ENCODE assay signal across 9 cellular contexts in genomic region chr17:35170968-35171771, GRCh38. TPM values are rescaled to one million over a fixed set of nuclear protein-coding genes. Genes with fewer than 3 reads are reported as not detected.
DNase-seq lines count a peak whose midpoint lies in the region; ATAC-seq, FAIRE-seq and TF ChIP-seq lines count a peak whose summit lies in the region.
"Had no signal": no experiment of that assay in that cellular context is flagged by ENCODE, and none has a peak within 500 bp of the region (broad histone marks: within the 10 kb centered on the region; RNA-seq: fewer than 3 reads in every experiment).

No MANE protein-coding gene starts in this region.

- DNase-seq in NB4 (ENCODE audit: low read depth), result peak; percentile 23
- peak; percentile 20 for DNase-seq in natural killer cell
- no peak for DNase-seq in head of caudate nucleus

- intact Hi-C loops in natural killer cell (cut with micrococcal nuclease), result loop anchor here (1.0 to 2.0 kb wide), 4 partner anchors 71 to 576 kb away; no protein-coding TSS in a partner anchor
- intact Hi-C loops in head of caudate nucleus (cut with DNase I), result no loop called here

- ATAC-seq in natural killer cell, result peak; percentile 69 to 87 (median 83)
- no peak for ATAC-seq in HG02981 (IDR thresholded peaks at IDR 0.05; ENCODE audit: unreplicated experiment)
- ATAC-seq in HG03095 (IDR thresholded peaks at IDR 0.05; ENCODE audit: unreplicated experiment), result no peak
- ATAC-seq in HG03457 (IDR thresholded peaks at IDR 0.05; ENCODE audit: unreplicated experiment), result no peak

- H3K4me1 Mint-ChIP-seq in brain (no peaks in the 10 kb centered on the region), natural killer cell (peaks cover 10 to 32% of the 10 kb centered on the region in 2 donors)

- peak; percentile 40 for FAIRE-seq in G401.6 (lab: Jason Lieb, UNC)

- H3K27me3 Mint-ChIP-seq in brain (peaks cover 20% of the 10 kb centered on the region), natural killer cell (ENCODE audit: low read depth in 2 of 2) (no peaks in the 10 kb centered on the region)

- no peak for TF ChIP-seq CTCF in NB4 (IDR thresholded peaks at IDR 0.05; ENCODE audit: low read depth, low read length)
- TF ChIP-seq CTCF in brain (conservative IDR thresholded peaks at IDR 0.05), result peak; percentile 19 to 25
- peak; percentile 66 for TF ChIP-seq CTCF in natural killer cell (IDR thresholded peaks at IDR 0.05)

- H3K4me3 ChIP-seq in NB4 (ENCODE audit: low read depth, low read length), result no peak overlapping the region
- H3K4me3 ChIP-seq: SK-N-MC had no signal

- TF ChIP-seq POLR2A in NB4 (IDR thresholded peaks at IDR 0.05; ENCODE audit: extremely low read depth, insufficient read length), result no peak

- H3K36me3 Mint-ChIP-seq in brain, result no peaks in the 10 kb centered on the region
- H3K36me3 Mint-ChIP-seq in natural killer cell, result no peaks in the 10 kb centered on the region

- H3K4me3 Mint-ChIP-seq in brain (no peak overlapping the region), natural killer cell (peak overlapping the region; percentile 4)

- no peak overlapping the region for H3K27ac Mint-ChIP-seq in brain
- H3K27ac Mint-ChIP-seq in natural killer cell, result peak overlapping the region in 1 of 2 donors; percentile 72

- H3K9me3 Mint-ChIP-seq in brain (peaks cover 0 to 4% (median 0%) of the 10 kb centered on the region in 5 experiments), natural killer cell (no peaks in the 10 kb centered on the region)

RNA-seq across cellular contexts. Expression of gene SLC35G3, which starts 23.0 kb away (rescaled TPM):
- polyA plus RNA-seq in brain (ENCODE audit: insufficient read depth, low read depth, low replicate concordance), result not detected
- total RNA-seq in natural killer cell, result not detected

RNA-seq across cellular contexts. Expression of gene UNC45B, which starts 23.6 kb away (rescaled TPM):
- not detected for polyA plus RNA-seq in brain (ENCODE audit: insufficient read depth, low read depth, low replicate concordance)
- 1 to 10 TPM in 2 of 3 donors, under 1 TPM in 1; 0.78 to 1.4 (median 1.2) TPM for total RNA-seq in natural killer cell

RNA-seq across cellular contexts. Expression of gene NLE1, which starts 29.1 kb away (rescaled TPM):
- polyA plus RNA-seq in brain (ENCODE audit: insufficient read depth, low read depth, low replicate concordance), result 14.8 TPM
- total RNA-seq in natural killer cell, result 1 to 10 TPM; 4.0 to 7.9 (median 6.1) TPM

RNA-seq across cellular contexts. Expression of gene FNDC8, which starts 49.8 kb away (rescaled TPM):
- not detected for polyA plus RNA-seq in brain (ENCODE audit: insufficient read depth, low read depth, low replicate concordance)
- total RNA-seq in natural killer cell, result not detected

RNA-seq across cellular contexts. Expression of gene RAD51D, which starts 51.5 kb away (rescaled TPM):
- 16.2 TPM for polyA plus RNA-seq in brain (ENCODE audit: insufficient read depth, low read depth, low replicate concordance)
- 10 to 100 TPM; 15.4 to 27.0 (median 22.7) TPM for total RNA-seq in natural killer cell

Comparison
In these comparisons a context has a peak if more than half of its experiments do, and no peak if none do; other contexts are left out.
1. DNase-seq: peak in NB4 (single experiment) and natural killer cell (single experiment); none in head of caudate nucleus (0 of 42).
2. ATAC-seq: peak in natural killer cell (3 of 3); none in HG02981 (single experiment), HG03095 (single experiment) and HG03457 (single experiment).